14 cellular contexts compared by ENCODE assay signal in genomic region chr16:85560932-85561247, GRCh38.
"Had no signal": no experiment of that assay in that cellular context is flagged by ENCODE, and none has a peak within 500 bp of the region (broad histone marks: within the 10 kb centered on the region; RNA-seq: fewer than 3 reads in every experiment).

No MANE protein-coding gene starts in this region.

- H3K36me3 ChIP-seq: ascending aorta, colonic mucosa, gastroesophageal sphincter, thoracic aorta had no signal

- H3K27me3 ChIP-seq: ascending aorta, colonic mucosa, gastroesophageal sphincter had no signal

- ATAC-seq: activated T-cell treated with anti-CD3 and anti-CD28 coated beads, Interleukin-2, amount 50 U/mL, for 4 hours; gastroesophageal sphincter; left cardiac atrium; naive thymus-derived CD8-positive, alpha-beta T cell; stimulated activated naive CD8-positive, alpha-beta T cell treated with anti-CD3 and anti-CD28 coated beads, Interleukin-15, Interleukin-2, amounts not matched to agents 100 U/mL and 50 U/mL, for 24 hours had no signal

- H3K9me3 ChIP-seq: ascending aorta, colonic mucosa, gastroesophageal sphincter, thoracic aorta had no signal

- H3K4me3 Mint-ChIP-seq: activated CD4-positive, alpha-beta memory T cell treated with anti-CD3 and anti-CD28 coated beads for 36 hours; activated T-cell treated with anti-CD3 and anti-CD28 coated beads, Interleukin-2, amount 50 U/mL, for 4 hours had no signal

- H3K27ac Mint-ChIP-seq: activated CD4-positive, alpha-beta memory T cell treated with anti-CD3 and anti-CD28 coated beads for 36 hours had no signal

- H3K9me3 Mint-ChIP-seq: activated CD4-positive, alpha-beta memory T cell treated with anti-CD3 and anti-CD28 coated beads for 36 hours; activated T-cell treated with anti-CD3 and anti-CD28 coated beads, Interleukin-2, amount 50 U/mL, for 4 hours; naive thymus-derived CD8-positive, alpha-beta T cell had no signal

- H3K36me3 Mint-ChIP-seq: activated CD4-positive, alpha-beta memory T cell treated with anti-CD3 and anti-CD28 coated beads for 36 hours; naive thymus-derived CD8-positive, alpha-beta T cell had no signal

- H3K27me3 Mint-ChIP-seq: activated CD4-positive, alpha-beta memory T cell treated with anti-CD3 and anti-CD28 coated beads for 36 hours; naive thymus-derived CD8-positive, alpha-beta T cell had no signal

- H3K27ac ChIP-seq: thoracic aorta had no signal

- H3K4me3 ChIP-seq: ascending aorta, colonic mucosa, gastroesophageal sphincter, lung, thoracic aorta had no signal

- DNase-seq: activated CD4-positive, alpha-beta memory T cell treated with anti-CD3 and anti-CD28 coated beads for 36 hours; activated T-cell treated with anti-CD3 and anti-CD28 coated beads, Interleukin-2, amount 50 U/mL, for 4 hours; colonic mucosa; effector CD4-positive, alpha-beta T cell; naive thymus-derived CD8-positive, alpha-beta T cell; stimulated activated CD4-positive, alpha-beta T cell treated with anti-CD3 and anti-CD28 coated beads, Interleukin-4, amount 100 ng/mL, for 1 hour; stimulated activated CD8-positive, alpha-beta memory T cell treated with anti-CD3 and anti-CD28 coated beads, Interleukin-4, amount 100 ng/mL, for 48 hours; stimulated activated naive CD8-positive, alpha-beta T cell treated with anti-CD3 and anti-CD28 coated beads, Interleukin-15, Interleukin-2, amounts not matched to agents 100 U/mL and 50 U/mL, for 24 hours; T-helper 9 cell had no signal
